Comparison of ENCODE assay signal across 21 cellular contexts in genomic region chr17:14474591-14474990, GRCh38.
"Had no signal": no experiment of that assay in that cellular context is flagged by ENCODE, and none has a peak within 500 bp of the region (broad histone marks: within the 10 kb centered on the region; RNA-seq: fewer than 3 reads in every experiment).

No MANE protein-coding gene starts in this region.

- H3K4me2 ChIP-seq: hepatocyte, smooth muscle cell had no signal

- ATAC-seq: left colon, left ventricle myocardium superior, pancreas, right cardiac atrium had no signal

- H3K79me2 ChIP-seq: hepatocyte had no signal

- H3K9me3 ChIP-seq: pancreas, thyroid gland, upper lobe of left lung, uterus had no signal

- DNase-seq: effector CD4-positive, alpha-beta T cell; endodermal cell; foreskin melanocyte; head of caudate nucleus; left colon; left ventricle myocardium superior; mesenchymal stem cell; midbrain; naive B cell; occipital lobe; pancreas; right cardiac atrium; stimulated activated CD4-positive, alpha-beta T cell treated with anti-CD3 and anti-CD28 coated beads, Interleukin-2, amount 100 ng/mL, for 48 hours; stimulated activated naive CD4-positive, alpha-beta T cell treated with Interleukin-2 at 50 U/mL for 16 hours; thyroid gland; upper lobe of left lung; uterus had no signal

- H3K4me3 ChIP-seq: hepatocyte, lung, pancreas, smooth muscle cell, thyroid gland, upper lobe of left lung, uterus had no signal

- H3K27me3 ChIP-seq: hepatocyte, pancreas, thyroid gland, upper lobe of left lung, uterus had no signal

- H3K4me1 ChIP-seq: pancreas, thyroid gland, upper lobe of left lung, uterus had no signal

- H3K27ac ChIP-seq: hepatocyte, pancreas, thyroid gland, upper lobe of left lung, uterus had no signal

- H3K36me3 ChIP-seq: pancreas, thyroid gland, upper lobe of left lung, uterus had no signal

- FAIRE-seq: endothelial cell of umbilical vein, pancreas had no signal

- H2AFZ ChIP-seq: hepatocyte had no signal
